In genomic region chr1:6167391-6168303, GRCh38 we compare ENCODE assay signal across 16 cellular contexts. TPM values are rescaled to one million over a fixed set of nuclear protein-coding genes. Genes with fewer than 3 reads are reported as not detected.
A peak's percentile ranks its signal among the peaks of the same experiment; 100 is the strongest.
DNase-seq lines count a peak whose midpoint lies in the region; ATAC-seq and TF ChIP-seq lines count a peak whose summit lies in the region.
"Had no signal": no experiment of that assay in that cellular context is flagged by ENCODE, and none has a peak within 500 bp of the region (broad histone marks: within the 10 kb centered on the region; RNA-seq: fewer than 3 reads in every experiment).

No MANE protein-coding gene starts in this region.

- H3K9me3 Mint-ChIP-seq in MCF 10A (ENCODE audit: unreplicated experiment) = no peaks in the 10 kb centered on the region
- no peaks in the 10 kb centered on the region for H3K9me3 Mint-ChIP-seq in activated CD4-positive, alpha-beta T cell treated with anti-CD3 and anti-CD28 coated beads for 36 hours (ENCODE audit: low read depth)
- no peaks in the 10 kb centered on the region for H3K9me3 Mint-ChIP-seq in activated T-helper 17 cell treated with anti-CD3 and anti-CD28 coated beads, Interleukin-2, amount 50 U/mL, for 72 hours
- H3K9me3 Mint-ChIP-seq: CD4-positive, alpha-beta T cell; H9 had no signal

- POLR2A ChIA-PET in MCF 10A (lab: Yijun Ruan, JAX) = no interaction called here
- POLR2A ChIA-PET in activated CD4-positive, alpha-beta T cell treated with anti-CD3 and anti-CD28 coated beads for 36 hours (lab: Charles Lee) = no interaction called here

- H3K27ac ChIP-seq in angular gyrus (ENCODE audit: low read depth, low read length) = peak overlapping the region; percentile 91
- H3K27ac ChIP-seq: GM23248 had no signal

- CTCF ChIA-PET in MCF 10A (lab: Yijun Ruan, JAX) = no interaction called here
- CTCF ChIA-PET in activated CD4-positive, alpha-beta T cell treated with anti-CD3 and anti-CD28 coated beads for 36 hours (lab: Charles Lee) = no interaction called here

- no peaks in the 10 kb centered on the region for H3K4me1 Mint-ChIP-seq in MCF 10A (ENCODE audit: insufficient read depth, unreplicated experiment)
- no peaks in the 10 kb centered on the region for H3K4me1 Mint-ChIP-seq in activated CD4-positive, alpha-beta T cell treated with anti-CD3 and anti-CD28 coated beads for 36 hours
- no peaks in the 10 kb centered on the region for H3K4me1 Mint-ChIP-seq in activated T-helper 17 cell treated with anti-CD3 and anti-CD28 coated beads, Interleukin-2, amount 50 U/mL, for 72 hours
- H3K4me1 Mint-ChIP-seq: B cell had no signal

- intact Hi-C loops in MCF 10A (cut with micrococcal nuclease) = no loop called here
- intact Hi-C loops in activated CD4-positive, alpha-beta T cell treated with anti-CD3 and anti-CD28 coated beads for 36 hours (cut with DNase I, micrococcal nuclease) = no loop called here

- BruUV-seq in MCF 10A (replicated peaks; lab: Mats Ljungman, UMichigan) = no TSS peak

- DNase-seq in Ammon's horn (ENCODE audit: low spot score) (peak; percentile 60), left kidney (ENCODE audit: low read depth, low spot score) (peak; percentile 41), occipital lobe (lab: John Stamatoyannopoulos, UW) (peak; percentile 65), MCF 10A (ENCODE audit: unreplicated experiment) (no peak)
- DNase-seq in activated CD4-positive, alpha-beta T cell treated with anti-CD3 and anti-CD28 coated beads for 36 hours = no peak
- DNase-seq: ACHN; C1 segment of cervical spinal cord; Calu3; CD4-positive, alpha-beta T cell; DMS 273 treated with DMSO at 0.1 percent for 48 hours; GM23248; H9 had no signal

- TF ChIP-seq CTCF in MCF 10A (IDR thresholded peaks at IDR 0.05; ENCODE audit: unreplicated experiment) = no peak

- no peaks in the 10 kb centered on the region for H3K36me3 Mint-ChIP-seq in MCF 10A (ENCODE audit: insufficient read depth, unreplicated experiment)
- H3K36me3 Mint-ChIP-seq in activated CD4-positive, alpha-beta T cell treated with anti-CD3 and anti-CD28 coated beads for 36 hours (ENCODE audit: low read depth) = no peaks in the 10 kb centered on the region
- H3K36me3 Mint-ChIP-seq in activated T-helper 17 cell treated with anti-CD3 and anti-CD28 coated beads, Interleukin-2, amount 50 U/mL, for 72 hours (ENCODE audit: low read depth) = no peaks in the 10 kb centered on the region

- peaks cover 39% of the 10 kb centered on the region for H3K27me3 Mint-ChIP-seq in MCF 10A (ENCODE audit: insufficient read depth, unreplicated experiment)
- peaks cover 5% of the 10 kb centered on the region for H3K27me3 Mint-ChIP-seq in activated CD4-positive, alpha-beta T cell treated with anti-CD3 and anti-CD28 coated beads for 36 hours
- H3K27me3 Mint-ChIP-seq in activated T-helper 17 cell treated with anti-CD3 and anti-CD28 coated beads, Interleukin-2, amount 50 U/mL, for 72 hours = peaks cover 16% of the 10 kb centered on the region

- no peak overlapping the region for H3K27ac Mint-ChIP-seq in MCF 10A (ENCODE audit: low read depth, unreplicated experiment)
- H3K27ac Mint-ChIP-seq in activated CD4-positive, alpha-beta T cell treated with anti-CD3 and anti-CD28 coated beads for 36 hours = no peak overlapping the region
- H3K27ac Mint-ChIP-seq in activated T-helper 17 cell treated with anti-CD3 and anti-CD28 coated beads, Interleukin-2, amount 50 U/mL, for 72 hours = no peak overlapping the region
- H3K27ac Mint-ChIP-seq: B cell; CD4-positive, alpha-beta T cell; H9 had no signal

- no peak overlapping the region for H3K4me3 Mint-ChIP-seq in MCF 10A (ENCODE audit: unreplicated experiment)
- no peak overlapping the region for H3K4me3 Mint-ChIP-seq in activated CD4-positive, alpha-beta T cell treated with anti-CD3 and anti-CD28 coated beads for 36 hours
- no peak overlapping the region for H3K4me3 Mint-ChIP-seq in activated T-helper 17 cell treated with anti-CD3 and anti-CD28 coated beads, Interleukin-2, amount 50 U/mL, for 72 hours
- H3K4me3 Mint-ChIP-seq: B cell; CD4-positive, alpha-beta T cell; H9 had no signal

- no peak for ATAC-seq in GM21529 (IDR thresholded peaks at IDR 0.05; ENCODE audit: unreplicated experiment)
- no peak for ATAC-seq in activated CD4-positive, alpha-beta T cell treated with anti-CD3 and anti-CD28 coated beads for 36 hours
- no peak for ATAC-seq in activated T-helper 17 cell treated with anti-CD3 and anti-CD28 coated beads, Interleukin-2, amount 50 U/mL, for 72 hours (replicated peaks)

RNA-seq across cellular contexts. Expression of gene CHD5, which starts 12.5 kb away (rescaled TPM):
- total RNA-seq in occipital lobe (40.9 TPM), MCF 10A (2022) (0.07 and 0.17 TPM in 2 replicates)
- total RNA-seq in activated CD4-positive, alpha-beta T cell treated with anti-CD3 and anti-CD28 coated beads for 36 hours = under 1 TPM; 0.25 to 0.76 TPM
- 1 to 10 TPM in 1 of 2 donors, under 1 TPM in 1; 0.43 to 1.2 TPM for total RNA-seq in activated T-helper 17 cell treated with anti-CD3 and anti-CD28 coated beads, Interleukin-2, amount 50 U/mL, for 72 hours

RNA-seq across cellular contexts. Expression of gene RPL22, which starts 31.7 kb away (rescaled TPM):
- total RNA-seq in occipital lobe (371 TPM), MCF 10A (2022) (477 and 513 TPM in 2 replicates)
- total RNA-seq in activated CD4-positive, alpha-beta T cell treated with anti-CD3 and anti-CD28 coated beads for 36 hours = 100 to 1,000 TPM; 392 to 475 TPM
- total RNA-seq in activated T-helper 17 cell treated with anti-CD3 and anti-CD28 coated beads, Interleukin-2, amount 50 U/mL, for 72 hours = 100 to 1,000 TPM; 437 to 506 TPM

RNA-seq across cellular contexts. Expression of gene RNF207, which starts 38.3 kb away (rescaled TPM):
- total RNA-seq in occipital lobe (8.7 TPM), MCF 10A (2022) (6.2 and 12.4 TPM in 2 replicates)
- total RNA-seq in activated CD4-positive, alpha-beta T cell treated with anti-CD3 and anti-CD28 coated beads for 36 hours = 10 to 100 TPM; 13.5 to 15.2 TPM
- 10 to 100 TPM; 20.1 to 21.9 TPM for total RNA-seq in activated T-helper 17 cell treated with anti-CD3 and anti-CD28 coated beads, Interleukin-2, amount 50 U/mL, for 72 hours

Comparison
In these comparisons a context has a peak if more than half of its experiments do, and no peak if none do; other contexts are left out.
1. DNase-seq: peak in Ammon's horn (single experiment), left kidney (single experiment) and occipital lobe (single experiment); none in MCF 10A (single experiment) and activated CD4-positive, alpha-beta T cell treated with anti-CD3 and anti-CD28 coated beads for 36 hours (single experiment).
2. RNA of gene CHD5, which starts 12.5 kb away (total RNA-seq): 40.9 TPM in occipital lobe (single experiment); 0.43 to 1.2 TPM in activated T-helper 17 cell treated with anti-CD3 and anti-CD28 coated beads, Interleukin-2, amount 50 U/mL, for 72 hours, 0.25 to 0.76 TPM in activated CD4-positive, alpha-beta T cell treated with anti-CD3 and anti-CD28 coated beads for 36 hours and 0.07 to 0.17 TPM in MCF 10A; every median in the first group is over 10 times any median in the second.